In the genomic region with DNA sequence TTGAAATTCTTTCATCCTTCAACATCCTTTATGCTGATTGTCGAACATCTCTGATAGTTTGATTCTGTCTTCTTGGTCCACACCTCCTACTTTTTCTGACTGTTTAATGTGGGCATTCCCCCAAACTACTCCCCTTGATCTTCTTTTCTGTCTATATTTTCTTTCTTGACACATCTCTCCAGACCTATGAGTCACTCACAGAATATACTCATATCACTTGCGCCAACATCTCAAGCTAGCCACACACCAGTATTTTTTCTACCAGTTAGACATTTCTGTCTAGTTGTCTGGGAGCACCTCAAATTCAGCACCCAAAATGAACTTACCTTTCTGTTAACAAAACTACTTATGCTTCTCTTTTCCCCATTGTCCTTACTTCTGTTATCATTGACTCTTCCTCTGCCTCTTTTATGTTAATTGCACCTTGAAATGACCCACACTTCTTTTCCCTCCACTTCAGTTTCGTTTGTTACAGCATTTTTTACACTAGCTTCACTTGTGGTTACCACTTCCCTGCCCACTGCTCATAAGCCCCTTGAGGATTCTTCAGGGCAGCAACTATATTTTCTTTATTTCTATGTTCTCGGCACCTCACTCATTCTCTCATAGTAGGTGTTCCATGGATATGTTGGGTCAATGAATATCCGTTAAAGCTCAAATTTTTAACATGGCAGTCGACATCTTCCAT, we compare ENCODE assay signal across 13 cellular contexts. TPM values are rescaled to one million over a fixed set of nuclear protein-coding genes. Genes with fewer than 3 reads are reported as not detected.
A peak's percentile ranks its signal among the peaks of the same experiment; 100 is the strongest.
DNase-seq lines count a peak whose midpoint lies in the region; ATAC-seq and TF ChIP-seq lines count a peak whose summit lies in the region.
"Had no signal": no experiment of that assay in that cellular context is flagged by ENCODE, and none has a peak within 500 bp of the region (broad histone marks: within the 10 kb centered on the region; RNA-seq: fewer than 3 reads in every experiment).

No MANE protein-coding gene starts in this region.

- CTCF ChIA-PET in RWPE1 (lab: Yijun Ruan, JAX) = interaction anchor here (0.6 kb wide), 1 partner anchor 41 kb away, joined by 3 read pairs; no protein-coding TSS in a partner anchor

- intact Hi-C loops in left ventricle myocardium inferior (cut with micrococcal nuclease) = no loop called here

- no peak overlapping the region for H2AFZ ChIP-seq in GM23338

- H3K27me3 Mint-ChIP-seq in memory B cell = peaks cover 1% of the 10 kb centered on the region
- H3K27me3 Mint-ChIP-seq in GM23338 (ENCODE audit: insufficient read depth, low read depth, poor library complexity) = no peaks in the 10 kb centered on the region

- H3K27ac Mint-ChIP-seq in memory B cell (no peak overlapping the region), GM23338 (no peak overlapping the region)
- H3K27ac Mint-ChIP-seq: brain had no signal

- no peaks in the 10 kb centered on the region for H3K9me2 ChIP-seq in GM23338 (ENCODE audit: insufficient read depth)

- TF ChIP-seq CTCF in GM23338 (conservative IDR thresholded peaks at IDR 0.05; ENCODE audit: low read depth in 2 of 2) = no peak
- TF ChIP-seq CTCF in RWPE1 (conservative IDR thresholded peaks at IDR 0.05; ENCODE audit: low read depth) = no peak
- TF ChIP-seq CTCF in left ventricle myocardium inferior (IDR thresholded peaks at IDR 0.05; ENCODE audit: borderline replicate concordance) = no peak

- H3F3A ChIP-seq in GM23338 (replicated peaks; ENCODE audit: low read depth) = no peaks in the 10 kb centered on the region

- H3K36me3 Mint-ChIP-seq in memory B cell (no peaks in the 10 kb centered on the region), GM23338 (ENCODE audit: low read depth) (no peaks in the 10 kb centered on the region)
- H3K36me3 Mint-ChIP-seq: brain had no signal

- POLR2A ChIA-PET in RWPE1 (lab: Yijun Ruan, JAX; ENCODE audit: low non-redundant PET) = no interaction called here

- H3K27me3 ChIP-seq in GM23338 (ENCODE audit: insufficient read depth) (no peaks in the 10 kb centered on the region), MG63 (peaks cover 3% of the 10 kb centered on the region; the same call in 1 of the 2 replicates), left ventricle myocardium inferior (ENCODE audit: low read depth) (peaks cover 83% of the 10 kb centered on the region)

- H3K4me3 ChIP-seq in GM23338 = no peak overlapping the region
- no peak overlapping the region for H3K4me3 ChIP-seq in MG63
- H3K4me3 ChIP-seq in left ventricle myocardium inferior = no peak overlapping the region
- H3K4me3 ChIP-seq: SK-N-MC had no signal

- no peaks in the 10 kb centered on the region for H3K4me1 Mint-ChIP-seq in memory B cell
- H3K4me1 Mint-ChIP-seq in GM23338 = no peaks in the 10 kb centered on the region
- H3K4me1 Mint-ChIP-seq: brain had no signal

- H3K4me3 Mint-ChIP-seq in memory B cell = no peak overlapping the region
- no peak overlapping the region for H3K4me3 Mint-ChIP-seq in GM23338
- H3K4me3 Mint-ChIP-seq: brain had no signal

- H3K9me3 ChIP-seq in MG63 (no peaks in the 10 kb centered on the region), left ventricle myocardium inferior (replicated peaks) (no peaks in the 10 kb centered on the region)

- H3K4me1 ChIP-seq in GM23338 (ENCODE audit: insufficient read depth) (no peaks in the 10 kb centered on the region), left ventricle myocardium inferior (no peaks in the 10 kb centered on the region)

- H3K36me3 ChIP-seq in GM23338 (ENCODE audit: insufficient read depth) (no peaks in the 10 kb centered on the region), MG63 (no peaks in the 10 kb centered on the region), left ventricle myocardium inferior (no peaks in the 10 kb centered on the region)

- peak; percentile 43 for ATAC-seq in GM19324 (IDR thresholded peaks at IDR 0.05; ENCODE audit: low FRiP score, unreplicated experiment)
- ATAC-seq in HG02678 (IDR thresholded peaks at IDR 0.05; ENCODE audit: unreplicated experiment) = peak; percentile 54
- ATAC-seq in memory B cell (ENCODE audit: low read depth) = peak; percentile 41
- ATAC-seq in GM23338 = no peak

- DNase-seq in NAMALWA (ENCODE audit: low spot score) (peak; percentile 27), memory B cell (ENCODE audit: low spot score in 2 of 2) (no peak), GM23338 (ENCODE audit: low spot score) (no peak), MG63 (no peak), RWPE1 (ENCODE audit: low spot score) (no peak), left ventricle myocardium inferior (no peak)
- DNase-seq: NCI-H2171 treated with DMSO at 0.1 percent for 48 hours; stimulated activated CD8-positive, alpha-beta memory T cell treated with anti-CD3 and anti-CD28 coated beads, Interleukin-4, amount 100 ng/mL, for 48 hours had no signal

- H3K4me2 ChIP-seq in GM23338 = no peak overlapping the region

- no peak overlapping the region for H3K27ac ChIP-seq in GM23338 (ENCODE audit: low read depth)
- H3K27ac ChIP-seq in RWPE1 = no peak overlapping the region
- H3K27ac ChIP-seq in left ventricle myocardium inferior (replicated peaks) = no peak overlapping the region
- H3K27ac ChIP-seq: SK-N-MC had no signal

- H3K9me3 Mint-ChIP-seq in memory B cell (no peaks in the 10 kb centered on the region), GM23338 (no peaks in the 10 kb centered on the region)
- H3K9me3 Mint-ChIP-seq: brain had no signal

- H4K20me1 ChIP-seq in GM23338 (replicated peaks; ENCODE audit: insufficient read depth) = no peaks in the 10 kb centered on the region

- no peaks in the 10 kb centered on the region for H3K79me2 ChIP-seq in GM23338 (replicated peaks; ENCODE audit: insufficient read depth)

TF ChIP-seq in GM23338, 12 proteins besides CTCF, POLR2A, EP300 and RAD21 (continues in another document):
- no peak for TF ChIP-seq ZNF331 (CRISPR knock-in tag; IDR thresholded peaks at IDR 0.05; ENCODE audit: low read depth)
- TF ChIP-seq, protein P1, sequence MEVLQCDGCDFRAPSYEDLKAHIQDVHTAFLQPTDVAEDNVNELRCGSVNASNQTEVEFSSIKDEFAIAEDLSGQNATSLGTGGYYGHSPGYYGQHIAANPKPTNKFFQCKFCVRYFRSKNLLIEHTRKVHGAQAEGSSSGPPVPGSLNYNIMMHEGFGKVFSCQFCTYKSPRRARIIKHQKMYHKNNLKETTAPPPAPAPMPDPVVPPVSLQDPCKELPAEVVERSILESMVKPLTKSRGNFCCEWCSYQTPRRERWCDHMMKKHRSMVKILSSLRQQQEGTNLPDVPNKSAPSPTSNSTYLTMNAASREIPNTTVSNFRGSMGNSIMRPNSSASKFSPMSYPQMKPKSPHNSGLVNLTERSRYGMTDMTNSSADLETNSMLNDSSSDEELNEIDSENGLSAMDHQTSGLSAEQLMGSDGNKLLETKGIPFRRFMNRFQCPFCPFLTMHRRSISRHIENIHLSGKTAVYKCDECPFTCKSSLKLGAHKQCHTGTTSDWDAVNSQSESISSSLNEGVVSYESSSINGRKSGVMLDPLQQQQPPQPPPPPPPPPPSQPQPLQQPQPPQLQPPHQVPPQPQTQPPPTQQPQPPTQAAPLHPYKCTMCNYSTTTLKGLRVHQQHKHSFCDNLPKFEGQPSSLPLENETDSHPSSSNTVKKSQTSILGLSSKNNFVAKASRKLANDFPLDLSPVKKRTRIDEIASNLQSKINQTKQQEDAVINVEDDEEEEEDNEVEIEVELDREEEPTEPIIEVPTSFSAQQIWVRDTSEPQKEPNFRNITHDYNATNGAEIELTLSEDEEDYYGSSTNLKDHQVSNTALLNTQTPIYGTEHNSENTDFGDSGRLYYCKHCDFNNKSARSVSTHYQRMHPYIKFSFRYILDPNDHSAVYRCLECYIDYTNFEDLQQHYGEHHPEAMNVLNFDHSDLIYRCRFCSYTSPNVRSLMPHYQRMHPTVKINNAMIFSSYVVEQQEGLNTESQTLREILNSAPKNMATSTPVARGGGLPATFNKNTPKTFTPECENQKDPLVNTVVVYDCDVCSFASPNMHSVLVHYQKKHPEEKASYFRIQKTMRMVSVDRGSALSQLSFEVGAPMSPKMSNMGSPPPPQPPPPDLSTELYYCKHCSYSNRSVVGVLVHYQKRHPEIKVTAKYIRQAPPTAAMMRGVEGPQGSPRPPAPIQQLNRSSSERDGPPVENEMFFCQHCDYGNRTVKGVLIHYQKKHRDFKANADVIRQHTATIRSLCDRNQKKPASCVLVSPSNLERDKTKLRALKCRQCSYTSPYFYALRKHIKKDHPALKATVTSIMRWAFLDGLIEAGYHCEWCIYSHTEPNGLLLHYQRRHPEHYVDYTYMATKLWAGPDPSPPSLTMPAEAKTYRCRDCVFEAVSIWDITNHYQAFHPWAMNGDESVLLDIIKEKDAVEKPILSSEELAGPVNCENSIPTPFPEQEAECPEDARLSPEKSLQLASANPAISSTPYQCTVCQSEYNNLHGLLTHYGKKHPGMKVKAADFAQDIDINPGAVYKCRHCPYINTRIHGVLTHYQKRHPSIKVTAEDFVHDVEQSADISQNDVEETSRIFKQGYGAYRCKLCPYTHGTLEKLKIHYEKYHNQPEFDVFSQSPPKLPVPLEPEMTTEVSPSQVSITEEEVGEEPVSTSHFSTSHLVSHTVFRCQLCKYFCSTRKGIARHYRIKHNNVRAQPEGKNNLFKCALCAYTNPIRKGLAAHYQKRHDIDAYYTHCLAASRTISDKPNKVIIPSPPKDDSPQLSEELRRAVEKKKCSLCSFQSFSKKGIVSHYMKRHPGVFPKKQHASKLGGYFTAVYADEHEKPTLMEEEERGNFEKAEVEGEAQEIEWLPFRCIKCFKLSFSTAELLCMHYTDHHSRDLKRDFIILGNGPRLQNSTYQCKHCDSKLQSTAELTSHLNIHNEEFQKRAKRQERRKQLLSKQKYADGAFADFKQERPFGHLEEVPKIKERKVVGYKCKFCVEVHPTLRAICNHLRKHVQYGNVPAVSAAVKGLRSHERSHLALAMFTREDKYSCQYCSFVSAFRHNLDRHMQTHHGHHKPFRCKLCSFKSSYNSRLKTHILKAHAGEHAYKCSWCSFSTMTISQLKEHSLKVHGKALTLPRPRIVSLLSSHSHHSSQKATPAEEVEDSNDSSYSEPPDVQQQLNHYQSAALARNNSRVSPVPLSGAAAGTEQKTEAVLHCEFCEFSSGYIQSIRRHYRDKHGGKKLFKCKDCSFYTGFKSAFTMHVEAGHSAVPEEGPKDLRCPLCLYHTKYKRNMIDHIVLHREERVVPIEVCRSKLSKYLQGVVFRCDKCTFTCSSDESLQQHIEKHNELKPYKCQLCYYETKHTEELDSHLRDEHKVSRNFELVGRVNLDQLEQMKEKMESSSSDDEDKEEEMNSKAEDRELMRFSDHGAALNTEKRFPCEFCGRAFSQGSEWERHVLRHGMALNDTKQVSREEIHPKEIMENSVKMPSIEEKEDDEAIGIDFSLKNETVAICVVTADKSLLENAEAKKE (CRISPR knock-in tag; IDR thresholded peaks at IDR 0.05) = no peak

RNA-seq across cellular contexts. Expression of a gene that starts 33.5 kb away (rescaled TPM):
- total RNA-seq in GM23338 (2014; rRNA removed; shearing (Covaris generic)) = 0.59 TPM in 1 of 2 replicates, not detected in the other
- 0.23 and 0.78 TPM in 2 replicates for polyA plus RNA-seq in GM23338 (2016; fragmentation: Nextera tagmentation; extraction: Ambion mirVana)
- 0.20 TPM in 1 of 2 replicates, not detected in the other for total RNA-seq in MG63 (2014; rRNA removed; shearing (Covaris generic); ENCODE audit: low replicate concordance)
- not detected for total RNA-seq in left ventricle myocardium inferior
- total RNA-seq: fibroblast of villous mesenchyme had no signal

RNA-seq across cellular contexts. Expression of a gene that starts 47.3 kb away (rescaled TPM):
- total RNA-seq in GM23338 (2014; rRNA removed; shearing (Covaris generic)) = 17.6 and 18.8 TPM in 2 replicates
- 5.9 and 7.6 TPM in 2 replicates for polyA plus RNA-seq in GM23338 (2016; fragmentation: Nextera tagmentation; extraction: Ambion mirVana)
- 0.22 and 1.4 TPM in 2 replicates for total RNA-seq in MG63 (2014; rRNA removed; shearing (Covaris generic); ENCODE audit: low replicate concordance)
- total RNA-seq in left ventricle myocardium inferior = 2.3 TPM
